28 cellular contexts compared by ENCODE assay signal in the genomic region with DNA sequence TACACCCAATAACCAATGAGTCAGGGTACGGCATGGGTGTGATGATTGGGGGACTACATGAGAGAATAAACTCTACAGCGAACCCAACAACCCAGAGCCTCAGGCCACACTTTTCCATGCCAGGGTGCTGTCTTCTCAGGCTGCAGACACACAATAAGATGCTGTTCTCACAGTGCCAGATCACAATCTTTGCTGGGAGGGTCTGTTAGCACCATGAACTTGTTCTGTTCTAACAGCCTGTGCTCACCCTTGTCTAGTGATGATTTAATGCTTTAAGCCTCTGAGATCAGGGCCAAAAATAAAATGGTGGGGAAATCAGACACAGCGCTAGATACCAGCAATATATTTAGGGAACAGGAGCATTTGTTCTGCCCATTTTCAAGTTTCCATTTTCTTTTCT.
"Had no signal": no experiment of that assay in that cellular context is flagged by ENCODE, and none has a peak within 500 bp of the region (broad histone marks: within the 10 kb centered on the region; RNA-seq: fewer than 3 reads in every experiment).

No MANE protein-coding gene starts in this region.

- H3K9me3 ChIP-seq: adrenal gland, body of pancreas, colonic mucosa, esophagus squamous epithelium had no signal

- H3K4me3 ChIP-seq: adrenal gland, body of pancreas, colonic mucosa, esophagus squamous epithelium had no signal

- H3K27me3 ChIP-seq: adrenal gland, body of pancreas, colonic mucosa, esophagus squamous epithelium had no signal

- H3K36me3 ChIP-seq: colonic mucosa, esophagus squamous epithelium, WERI-Rb-1 had no signal

- H3K27ac ChIP-seq: body of pancreas, colonic mucosa, epithelial cell of prostate, esophagus squamous epithelium, WERI-Rb-1 had no signal

- H3K4me1 ChIP-seq: body of pancreas, colonic mucosa had no signal

- DNase-seq: activated B cell treated with CpG ODN at 0.5 μM for 24 hours; activated CD4-positive, alpha-beta memory T cell treated with anti-CD3 and anti-CD28 coated beads for 36 hours; activated CD4-positive, alpha-beta T cell treated with anti-CD3 and anti-CD28 coated beads for 48 hours; activated CD4-positive, alpha-beta T cell treated with anti-CD3 and anti-CD28 coated beads, Interleukin-2, amount 50 U/mL, for 1 hour; activated CD8-positive, alpha-beta memory T cell treated with anti-CD3 and anti-CD28 coated beads, Interleukin-2, amount 10 ng/mL, durations not matched to agents 7 days and 5 days; activated CD8-positive, alpha-beta memory T cell treated with anti-CD3 and anti-CD28 coated beads, Interleukin-2, amount 50 U/mL, for 4 hours; activated CD8-positive, alpha-beta T cell treated with anti-CD3 and anti-CD28 coated beads, Interleukin-2, amount 10 ng/mL, durations not matched to agents 7 days and 5 days; activated effector memory CD4-positive, alpha-beta T cell treated with anti-CD3 and anti-CD28 coated beads, Interleukin-2, amount 50 U/mL, for 16 hours; activated naive CD4-positive, alpha-beta T cell treated with anti-CD3 and anti-CD28 coated beads for 36 hours; activated naive CD8-positive, alpha-beta T cell treated with anti-CD3 and anti-CD28 coated beads for 36 hours; activated naive CD8-positive, alpha-beta T cell treated with anti-CD3 and anti-CD28 coated beads, Interleukin-2, amount 50 U/mL, for 24 hours; activated T-cell treated with anti-CD3 and anti-CD28 coated beads, Interleukin-2, amount 50 U/mL, for 1 hour; activated T-cell treated with anti-CD3 and anti-CD28 coated beads, Interleukin-2, amount 50 U/mL, for 48 hours; adrenal gland; anterior cingulate cortex; body of pancreas; central memory CD4-positive, alpha-beta T cell; cerebellar nuclear complex; colonic mucosa; effector CD8-positive, alpha-beta T cell; esophagus squamous epithelium; head of caudate nucleus; T-helper 1 cell; T-helper 17 cell; T1000; WERI-Rb-1 had no signal

- ATAC-seq: activated CD4-positive, CD25-positive, alpha-beta regulatory T cell treated with anti-CD3 and anti-CD28 coated beads, Interleukin-2, amount 50 U/mL, for 24 hours; activated CD8-positive, alpha-beta memory T cell treated with anti-CD3 and anti-CD28 coated beads, Interleukin-2, amount 10 ng/mL, durations not matched to agents 7 days and 5 days; activated CD8-positive, alpha-beta T cell treated with anti-CD3 and anti-CD28 coated beads, Interleukin-2, amount 10 ng/mL, durations not matched to agents 7 days and 5 days; activated naive CD8-positive, alpha-beta T cell treated with anti-CD3 and anti-CD28 coated beads, Interleukin-2, amount 50 U/mL, for 24 hours; body of pancreas; T-helper 17 cell had no signal
